ENCODE assay signal across 1 cellular context in the genomic region with DNA sequence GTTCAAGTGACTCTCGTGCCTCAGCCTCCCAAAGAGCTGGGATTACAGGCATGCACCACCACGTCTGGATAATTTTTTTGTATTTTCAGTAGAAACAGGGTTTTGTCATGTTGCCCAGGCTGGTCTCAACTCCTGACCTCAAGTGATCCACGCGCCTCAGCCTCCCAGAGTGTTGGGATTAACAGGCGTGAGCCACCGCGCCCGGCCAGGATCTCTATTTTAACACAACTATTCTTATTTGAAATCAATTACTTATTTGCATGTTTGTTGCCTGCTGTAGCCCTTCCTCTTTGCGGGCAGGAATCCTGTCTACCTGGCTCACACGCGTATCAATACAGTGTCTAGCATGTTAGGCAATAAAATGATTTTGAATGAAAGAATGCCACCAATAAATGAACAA.
TF ChIP-seq lines count a peak whose summit lies in the region.

No MANE protein-coding gene starts in this region.

TF ChIP-seq in neural cell, 6 proteins besides CTCF, POLR2A, EP300 and RAD21:
- TF ChIP-seq EZH2 (IDR thresholded peaks at IDR 0.05; ENCODE audit: borderline replicate concordance, insufficient read depth, low read length, poor library complexity, severe bottlenecking): no peak
- TF ChIP-seq REST (IDR thresholded peaks at IDR 0.05; ENCODE audit: borderline replicate concordance): no peak
- TF ChIP-seq SMC3 (conservative IDR thresholded peaks at IDR 0.05; ENCODE audit: poor library complexity): no peak
- no peak for TF ChIP-seq POLR2AphosphoS5 (IDR thresholded peaks at IDR 0.05)
- TF ChIP-seq MXI1 (conservative IDR thresholded peaks at IDR 0.05; ENCODE audit: poor library complexity, severe bottlenecking): no peak
- TF ChIP-seq TAF1 (IDR thresholded peaks at IDR 0.05; ENCODE audit: low read depth): no peak
